ENCODE assay signal across 9 cellular contexts in genomic region chr14:84098261-84098660, GRCh38.
"Had no signal": no experiment of that assay in that cellular context is flagged by ENCODE, and none has a peak within 500 bp of the region (broad histone marks: within the 10 kb centered on the region; RNA-seq: fewer than 3 reads in every experiment).

No MANE protein-coding gene starts in this region.

- H3K9me3 ChIP-seq: HAP-1 had no signal

- H3K9ac ChIP-seq: GM23248 had no signal

- H3K4me3 ChIP-seq: GM23248, HAP-1, K562 had no signal

- H3K4me1 ChIP-seq: HAP-1 had no signal

- H3K27ac Mint-ChIP-seq: HFFc6 had no signal

- DNase-seq: GM23248, GOT3, H7, HFFc6, IMR-90, KG1 had no signal

- H3K27ac ChIP-seq: GM23248 had no signal

- H3K36me3 ChIP-seq: HAP-1 had no signal

- H2AFZ ChIP-seq: GM23248 had no signal

- H3K4me3 Mint-ChIP-seq: HFFc6 had no signal

- ATAC-seq: HCT116, K562 had no signal
